In genomic region chr13:79451500-79451962, GRCh38 we compare ENCODE assay signal across 1 cellular context.
TF ChIP-seq lines count a peak whose summit lies in the region.

No MANE protein-coding gene starts in this region.

TF ChIP-seq in H1, 55 proteins besides CTCF, POLR2A, EP300 and RAD21:
- TF ChIP-seq CHD2 (IDR thresholded peaks at IDR 0.05; ENCODE audit: low read length) (no peak), CREB1 (IDR thresholded peaks at IDR 0.05) (no peak), RFX5 (IDR thresholded peaks at IDR 0.05; ENCODE audit: borderline replicate concordance, low read depth, low read length) (peak; percentile 69; the same call in 1 of the 2 replicates)
